Comparison of ENCODE assay signal across 32 cellular contexts in genomic region chr1:170303034-170303433, GRCh38.
"Had no signal": no experiment of that assay in that cellular context is flagged by ENCODE, and none has a peak within 500 bp of the region (broad histone marks: within the 10 kb centered on the region; RNA-seq: fewer than 3 reads in every experiment).

No MANE protein-coding gene starts in this region.

- H3K4me1 ChIP-seq: esophagus squamous epithelium, foreskin keratinocyte, gastrocnemius medialis had no signal

- H3K27ac ChIP-seq: brain microvascular endothelial cell, esophagus squamous epithelium, foreskin keratinocyte, gastrocnemius medialis, heart right ventricle, WERI-Rb-1 had no signal

- H3K9me3 ChIP-seq: esophagus squamous epithelium, gastrocnemius medialis, heart right ventricle had no signal

- H3K4me3 ChIP-seq: esophagus squamous epithelium, gastrocnemius medialis, heart right ventricle had no signal

- H3K36me3 ChIP-seq: brain microvascular endothelial cell, esophagus squamous epithelium, gastrocnemius medialis, heart right ventricle, WERI-Rb-1 had no signal

- H3K4me3 Mint-ChIP-seq: activated B cell treated with CpG ODN at 0.5 μM for 24 hours; activated CD4-positive, alpha-beta memory T cell treated with anti-CD3 and anti-CD28 coated beads for 36 hours; activated naive CD4-positive, alpha-beta T cell treated with anti-CD3 and anti-CD28 coated beads, Interleukin-2, amount 10 ng/mL, durations not matched to agents 7 days and 5 days; activated naive CD8-positive, alpha-beta T cell treated with anti-CD3 and anti-CD28 coated beads, Interleukin-2, amount 10 ng/mL, durations not matched to agents 7 days and 5 days; activated T-cell treated with anti-CD3 and anti-CD28 coated beads, Interleukin-2, amount 50 U/mL, for 24 hours; activated T-cell treated with anti-CD3 and anti-CD28 coated beads, Interleukin-2, amount 50 U/mL, for 72 hours; central memory CD8-positive, alpha-beta T cell; effector memory CD8-positive, alpha-beta T cell; T-helper 17 cell; T-helper 2 cell treated with Interferon-gamma antibody and Interleukin-4, amounts not matched to agents 5 μg/mL and 100 μg/mL, for 36 hours had no signal

- DNase-seq: activated B cell treated with CpG ODN at 0.5 μM for 24 hours; activated CD4-positive, alpha-beta memory T cell treated with anti-CD3 and anti-CD28 coated beads for 36 hours; activated CD4-positive, alpha-beta T cell treated with anti-CD3 and anti-CD28 coated beads for 48 hours; activated CD4-positive, alpha-beta T cell treated with anti-CD3 and anti-CD28 coated beads, Interleukin-2, amount 50 U/mL, for 1 hour; activated CD8-positive, alpha-beta memory T cell treated with anti-CD3 and anti-CD28 coated beads, Interleukin-2, amount 50 U/mL, for 48 hours; activated gamma-delta T cell; activated naive CD4-positive, alpha-beta T cell; activated naive CD4-positive, alpha-beta T cell treated with anti-CD3 and anti-CD28 coated beads, Interleukin-2, amount 10 ng/mL, durations not matched to agents 7 days and 5 days; activated naive CD8-positive, alpha-beta T cell treated with anti-CD3 and anti-CD28 coated beads, Interleukin-2, amount 10 ng/mL, durations not matched to agents 7 days and 5 days; activated T-cell treated with anti-CD3 and anti-CD28 coated beads for 4 hours; activated T-cell treated with anti-CD3 and anti-CD28 coated beads, Interleukin-2, amount 50 U/mL, for 24 hours; activated T-cell treated with anti-CD3 and anti-CD28 coated beads, Interleukin-2, amount 50 U/mL, for 72 hours; amniotic stem cell; anterior cingulate cortex; brain microvascular endothelial cell; cortex of kidney; dermis blood vessel endothelial cell; effector CD4-positive, alpha-beta T cell; effector memory CD8-positive, alpha-beta T cell; erythroblast; esophagus squamous epithelium; foreskin keratinocyte; gastrocnemius medialis; heart right ventricle; T-helper 1 cell; T-helper 17 cell; T1000; WERI-Rb-1 had no signal

- H3K9me3 Mint-ChIP-seq: activated B cell treated with CpG ODN at 0.5 μM for 24 hours; activated CD4-positive, alpha-beta memory T cell treated with anti-CD3 and anti-CD28 coated beads for 36 hours; activated naive CD4-positive, alpha-beta T cell treated with anti-CD3 and anti-CD28 coated beads, Interleukin-2, amount 10 ng/mL, durations not matched to agents 7 days and 5 days; activated naive CD4-positive, alpha-beta T cell treated with anti-CD3 and anti-CD28 coated beads, Interleukin-2, amount 50 U/mL, for 72 hours; activated naive CD8-positive, alpha-beta T cell treated with anti-CD3 and anti-CD28 coated beads, Interleukin-2, amount 10 ng/mL, durations not matched to agents 7 days and 5 days; activated T-cell treated with anti-CD3 and anti-CD28 coated beads, Interleukin-2, amount 50 U/mL, for 24 hours; activated T-cell treated with anti-CD3 and anti-CD28 coated beads, Interleukin-2, amount 50 U/mL, for 72 hours; central memory CD8-positive, alpha-beta T cell; effector memory CD8-positive, alpha-beta T cell; T-helper 2 cell treated with Interferon-gamma antibody and Interleukin-4, amounts not matched to agents 5 μg/mL and 100 μg/mL, for 36 hours had no signal

- H3K27ac Mint-ChIP-seq: activated B cell treated with CpG ODN at 0.5 μM for 24 hours; activated CD4-positive, alpha-beta memory T cell treated with anti-CD3 and anti-CD28 coated beads for 36 hours; activated naive CD4-positive, alpha-beta T cell treated with anti-CD3 and anti-CD28 coated beads, Interleukin-2, amount 10 ng/mL, durations not matched to agents 7 days and 5 days; activated naive CD4-positive, alpha-beta T cell treated with anti-CD3 and anti-CD28 coated beads, Interleukin-2, amount 50 U/mL, for 72 hours; activated naive CD8-positive, alpha-beta T cell treated with anti-CD3 and anti-CD28 coated beads, Interleukin-2, amount 10 ng/mL, durations not matched to agents 7 days and 5 days; activated T-cell treated with anti-CD3 and anti-CD28 coated beads, Interleukin-2, amount 50 U/mL, for 24 hours; activated T-cell treated with anti-CD3 and anti-CD28 coated beads, Interleukin-2, amount 50 U/mL, for 72 hours; effector memory CD8-positive, alpha-beta T cell; T-helper 17 cell; T-helper 2 cell treated with Interferon-gamma antibody and Interleukin-4, amounts not matched to agents 5 μg/mL and 100 μg/mL, for 36 hours had no signal

- H3K27me3 ChIP-seq: brain microvascular endothelial cell, esophagus squamous epithelium, gastrocnemius medialis, heart right ventricle had no signal

- H3K27me3 Mint-ChIP-seq: activated naive CD4-positive, alpha-beta T cell treated with anti-CD3 and anti-CD28 coated beads, Interleukin-2, amount 10 ng/mL, durations not matched to agents 7 days and 5 days; T-helper 17 cell had no signal

- H3K36me3 Mint-ChIP-seq: activated CD4-positive, alpha-beta memory T cell treated with anti-CD3 and anti-CD28 coated beads for 36 hours; activated naive CD4-positive, alpha-beta T cell treated with anti-CD3 and anti-CD28 coated beads, Interleukin-2, amount 10 ng/mL, durations not matched to agents 7 days and 5 days; activated naive CD4-positive, alpha-beta T cell treated with anti-CD3 and anti-CD28 coated beads, Interleukin-2, amount 50 U/mL, for 72 hours; activated naive CD8-positive, alpha-beta T cell treated with anti-CD3 and anti-CD28 coated beads, Interleukin-2, amount 10 ng/mL, durations not matched to agents 7 days and 5 days had no signal

- ATAC-seq: activated CD4-positive, CD25-positive, alpha-beta regulatory T cell treated with anti-CD3 and anti-CD28 coated beads, Interleukin-2, amount 50 U/mL, for 24 hours; activated naive CD4-positive, alpha-beta T cell treated with anti-CD3 and anti-CD28 coated beads, Interleukin-2, amount 50 U/mL, for 72 hours; activated T-cell treated with anti-CD3 and anti-CD28 coated beads, Interleukin-2, amount 50 U/mL, for 72 hours; effector memory CD8-positive, alpha-beta T cell; foreskin keratinocyte; gastrocnemius medialis; T-helper 17 cell had no signal

- H3K4me1 Mint-ChIP-seq: activated B cell treated with CpG ODN at 0.5 μM for 24 hours; activated naive CD4-positive, alpha-beta T cell treated with anti-CD3 and anti-CD28 coated beads, Interleukin-2, amount 10 ng/mL, durations not matched to agents 7 days and 5 days; activated naive CD8-positive, alpha-beta T cell treated with anti-CD3 and anti-CD28 coated beads, Interleukin-2, amount 10 ng/mL, durations not matched to agents 7 days and 5 days; central memory CD8-positive, alpha-beta T cell; T-helper 17 cell had no signal
